11 cellular contexts compared by ENCODE assay signal in the genomic region with DNA sequence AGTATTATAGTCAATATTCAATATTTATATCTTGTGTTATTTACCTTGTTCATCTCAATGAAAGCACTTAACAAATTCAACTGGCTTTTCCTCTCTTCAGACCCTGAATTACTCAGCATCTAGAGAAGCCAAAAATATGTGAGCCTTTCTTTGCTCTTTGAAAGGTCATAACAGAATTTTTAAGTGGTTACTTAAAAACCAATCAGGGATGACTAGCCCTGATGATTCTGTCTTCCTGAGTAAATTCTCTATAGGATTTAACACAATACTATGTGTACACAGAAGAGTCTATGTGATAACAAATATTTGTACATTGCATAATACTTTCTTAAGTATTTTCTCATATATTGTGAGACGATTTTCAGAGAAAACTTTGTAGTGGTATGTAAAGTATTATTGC.
A peak's percentile ranks its signal among the peaks of the same experiment; 100 is the strongest.
DNase-seq lines count a peak whose midpoint lies in the region; ATAC-seq and TF ChIP-seq lines count a peak whose summit lies in the region.
"Had no signal": no experiment of that assay in that cellular context is flagged by ENCODE, and none has a peak within 500 bp of the region (broad histone marks: within the 10 kb centered on the region; RNA-seq: fewer than 3 reads in every experiment).

No MANE protein-coding gene starts in this region.

- DNase-seq in NCI-H226 = peak; percentile 47
- DNase-seq in astrocyte of the spinal cord (ENCODE audit: low read depth, low spot score) = peak; percentile 4
- peak; percentile 72 for DNase-seq in fibroblast of the aortic adventitia (ENCODE audit: low read depth)
- DNase-seq in foreskin fibroblast = no peak
- no peak for DNase-seq in H4 (ENCODE audit: low spot score)
- DNase-seq in D341Med (ENCODE audit: low spot score) = no peak
- DNase-seq: C1 segment of cervical spinal cord, H9, NCI-H1436, NCI-H2081 had no signal

- ATAC-seq in HG02852 (IDR thresholded peaks at IDR 0.05; ENCODE audit: unreplicated experiment) = no peak

- H3K4me3 ChIP-seq in astrocyte of the spinal cord (ENCODE audit: low read depth, low read length) (no peak overlapping the region), fibroblast of the aortic adventitia (ENCODE audit: low read depth, low read length) (no peak overlapping the region), foreskin fibroblast (ENCODE audit: low read depth in 1 of 2, low read length in 2 of 2) (no peak overlapping the region)

- in situ Hi-C loops in astrocyte of the spinal cord (cut with HindIII; ENCODE audit: low sequenced_read_pairs) = no loop called here

- no peak for TF ChIP-seq CTCF in astrocyte of the spinal cord (IDR thresholded peaks at IDR 0.05; ENCODE audit: low read depth, low read length)
- no peak for TF ChIP-seq CTCF in fibroblast of the aortic adventitia (IDR thresholded peaks at IDR 0.05; ENCODE audit: insufficient read depth, low read length)
- no peak for TF ChIP-seq CTCF in foreskin fibroblast (IDR thresholded peaks at IDR 0.05; ENCODE audit: low read depth, low read length)

Comparison
In these comparisons a context has a peak if more than half of its experiments do, and no peak if none do; other contexts are left out.
1. DNase-seq: peak in NCI-H226 (single experiment), astrocyte of the spinal cord (single experiment) and fibroblast of the aortic adventitia (single experiment); none in foreskin fibroblast (0 of 2), H4 (single experiment) and D341Med (single experiment).